ENCODE assay signal across 1 cellular context in the genomic region with DNA sequence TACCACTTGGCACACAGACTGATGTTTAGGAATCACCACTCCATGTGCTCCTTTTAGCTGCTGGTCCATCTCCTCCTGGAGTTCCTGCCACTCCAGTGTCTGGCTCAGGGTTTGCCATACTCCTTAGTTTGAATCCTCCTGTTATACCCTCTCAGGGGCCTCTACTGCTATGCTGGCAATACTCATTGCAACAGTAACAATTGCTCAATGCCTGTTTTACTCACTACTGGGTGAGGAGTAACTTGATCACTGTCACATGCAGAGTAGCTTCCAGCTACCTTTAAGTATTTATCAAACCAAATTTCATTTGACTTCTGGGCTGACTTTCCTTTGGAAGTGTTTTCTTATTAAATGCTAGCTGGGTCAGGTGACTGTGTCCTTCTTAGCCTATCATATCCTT.
TF ChIP-seq lines count a peak whose summit lies in the region.

No MANE protein-coding gene starts in this region.

TF ChIP-seq in HepG2, 621 proteins besides CTCF, POLR2A, EP300 and RAD21 (continued from another document):
- TF ChIP-seq ZBTB1 (CRISPR knock-in tag; IDR thresholded peaks at IDR 0.05; ENCODE audit: borderline replicate concordance) (no peak), CBFB (CRISPR knock-in tag; IDR thresholded peaks at IDR 0.05) (no peak)
TF ChIP-seq in HepG2: peak in this region for 0.
